11 cellular contexts compared by ENCODE assay signal in genomic region chr6:38443341-38443740, GRCh38.
DNase-seq lines count a peak whose midpoint lies in the region; ATAC-seq, FAIRE-seq and TF ChIP-seq lines count a peak whose summit lies in the region.
"Had no signal": no experiment of that assay in that cellular context is flagged by ENCODE, and none has a peak within 500 bp of the region (broad histone marks: within the 10 kb centered on the region; RNA-seq: fewer than 3 reads in every experiment).

No MANE protein-coding gene starts in this region.

- no peak for TF ChIP-seq RAD21 in GM12878 (IDR thresholded peaks at IDR 0.05; ENCODE audit: insufficient read depth, low read depth, low read length)

- H3K27ac ChIP-seq in GM12878 (ENCODE audit: control insufficient read depth, insufficient read depth) = no peak overlapping the region
- H3K27ac ChIP-seq: body of pancreas, KMS-11 had no signal

- CTCF ChIA-PET in GM12878 (lab: Yijun Ruan, JAX) = no interaction called here
- CTCF ChIA-PET in activated CD8-positive, alpha-beta T cell treated with anti-CD3 and anti-CD28 coated beads, Interleukin-2, amount 10 ng/mL, durations not matched to agents 7 days and 5 days (lab: Charles Lee) = no interaction called here

- RAD21 ChIA-PET in GM12878 (lab: Charles Lee; ENCODE audit: unreplicated experiment) = interaction anchor here (1.3 kb wide), 1 partner anchor 10 kb away, joined by 3 read pairs; no protein-coding TSS in a partner anchor

- 67% methylated on average over 3 of the region's 3 CpGs for WGBS in GM12878 (ENCODE audit: insufficient coverage, insufficient replicate concordance, low lambda C conversion rate, missing lambda C conversion rate)

- POLR2A ChIA-PET in GM12878 (lab: Charles Lee) = no interaction called here
- POLR2A ChIA-PET in activated CD8-positive, alpha-beta T cell treated with anti-CD3 and anti-CD28 coated beads, Interleukin-2, amount 10 ng/mL, durations not matched to agents 7 days and 5 days (lab: Charles Lee) = no interaction called here

- peaks cover 10% of the 10 kb centered on the region for H3K4me1 ChIP-seq in GM12878 (ENCODE audit: control insufficient read depth, insufficient read depth, low read length)
- H3K4me1 ChIP-seq: body of pancreas had no signal

- in situ Hi-C loops in GM12878 (cut with MboI) = no loop called here

- H3K4me1 Mint-ChIP-seq in activated CD8-positive, alpha-beta T cell treated with anti-CD3 and anti-CD28 coated beads, Interleukin-2, amount 10 ng/mL, durations not matched to agents 7 days and 5 days (ENCODE audit: low read depth) = peaks cover 11% of the 10 kb centered on the region

- TF ChIP-seq POLR2A in NB4 (IDR thresholded peaks at IDR 0.05; ENCODE audit: extremely low read depth, insufficient read length) = no peak
- TF ChIP-seq POLR2A in GM12878 (IDR thresholded peaks at IDR 0.05; ENCODE audit: low read depth, low read length) = no peak

- FAIRE-seq in GM12878 (lab: Jason Lieb, UNC) = no peak

- no peak for TF ChIP-seq CTCF in NB4 (IDR thresholded peaks at IDR 0.05; ENCODE audit: low read depth, low read length)
- no peak for TF ChIP-seq CTCF in GM12878 (IDR thresholded peaks at IDR 0.05 in 2 of 3, conservative IDR thresholded peaks at IDR 0.05 in 1 of 3; ENCODE audit: control insufficient read depth in 2 of 3, extremely low read depth in 1 of 3, insufficient read depth in 1 of 3, low read depth in 3 of 3, low read length in 3 of 3)

- no peaks in the 10 kb centered on the region for H3K27me3 Mint-ChIP-seq in activated CD8-positive, alpha-beta T cell treated with anti-CD3 and anti-CD28 coated beads, Interleukin-2, amount 10 ng/mL, durations not matched to agents 7 days and 5 days (ENCODE audit: low read depth)

- no peak overlapping the region for H3K9ac ChIP-seq in GM12878 (ENCODE audit: control insufficient read depth, insufficient read depth, low read length)
- H3K9ac ChIP-seq: KMS-11 had no signal

- H3K4me3 Mint-ChIP-seq in activated CD8-positive, alpha-beta T cell treated with anti-CD3 and anti-CD28 coated beads, Interleukin-2, amount 10 ng/mL, durations not matched to agents 7 days and 5 days = no peak overlapping the region

- H3K9me3 ChIP-seq in GM12878 (replicated peaks; ENCODE audit: control insufficient read depth, insufficient read depth, low read length) = no peaks in the 10 kb centered on the region
- H3K9me3 ChIP-seq: body of pancreas had no signal

- no peak overlapping the region for H3K27ac Mint-ChIP-seq in activated CD8-positive, alpha-beta T cell treated with anti-CD3 and anti-CD28 coated beads, Interleukin-2, amount 10 ng/mL, durations not matched to agents 7 days and 5 days

- H3K36me3 Mint-ChIP-seq in activated CD8-positive, alpha-beta T cell treated with anti-CD3 and anti-CD28 coated beads, Interleukin-2, amount 10 ng/mL, durations not matched to agents 7 days and 5 days (ENCODE audit: low read depth) = no peaks in the 10 kb centered on the region

- intact Hi-C loops in GM12878 (cut with micrococcal nuclease; ENCODE audit: unreplicated experiment) = no loop called here

- peak overlapping the region; percentile 31; the same call in 1 of the 2 replicates for H2AFZ ChIP-seq in GM12878 (ENCODE audit: control insufficient read depth, low read depth, low read length)

- no TSS peak for BruUV-seq in GM12878 (replicated peaks; lab: Mats Ljungman, UMichigan)

- no peak overlapping the region for H3K4me3 ChIP-seq in NB4 (ENCODE audit: low read depth, low read length)
- H3K4me3 ChIP-seq in GM12878 = no peak overlapping the region
- H3K4me3 ChIP-seq: body of pancreas had no signal

- H3K79me2 ChIP-seq in GM12878 (ENCODE audit: control insufficient read depth, insufficient read depth, low read length) = no peaks in the 10 kb centered on the region

- SMC1A ChIA-PET in GM12878 (lab: Charles Lee; ENCODE audit: uncharacterized antibody, unreplicated experiment) = interaction anchor here (0.6 to 1.3 kb wide), 2 partner anchors 42 to 92 kb away, joined by 3 read pairs; no protein-coding TSS in a partner anchor

- H3K27me3 ChIP-seq in GM12878 (replicated peaks in 1 of 2; ENCODE audit: control insufficient read depth in 2 of 2, insufficient read depth in 2 of 2, low read length in 1 of 2) = no peaks in the 10 kb centered on the region
- H3K27me3 ChIP-seq: body of pancreas had no signal

- H3K4me2 ChIP-seq in GM12878 (ENCODE audit: control insufficient read depth, insufficient read depth) = peak overlapping the region; percentile 7; the same call in 1 of the 2 replicates
- H3K4me2 ChIP-seq: KMS-11 had no signal

- no peak for ATAC-seq in GM12878
- ATAC-seq in GM21515 (IDR thresholded peaks at IDR 0.05; ENCODE audit: unreplicated experiment) = no peak
- no peak for ATAC-seq in activated CD8-positive, alpha-beta T cell treated with anti-CD3 and anti-CD28 coated beads, Interleukin-2, amount 10 ng/mL, durations not matched to agents 7 days and 5 days
- ATAC-seq in GM18907 (IDR thresholded peaks at IDR 0.05; ENCODE audit: unreplicated experiment) = no peak
- ATAC-seq: body of pancreas had no signal

- TF ChIP-seq EP300 in GM12878 (IDR thresholded peaks at IDR 0.05; ENCODE audit: borderline replicate concordance in 1 of 2, control insufficient read depth in 1 of 2, low read depth in 2 of 2, low read length in 2 of 2) = no peak

- DNase-seq in GDM1 (lab: John Stamatoyannopoulos, UW) = peak; percentile 40
- peak; percentile 78 for DNase-seq in NB4 (ENCODE audit: low read depth)
- no peak for DNase-seq in GM12878 (ENCODE audit: low read depth, low spot score)
- DNase-seq in myocyte (ENCODE audit: low read depth) = peak; percentile 47
- no peak for DNase-seq in activated CD8-positive, alpha-beta T cell treated with anti-CD3 and anti-CD28 coated beads, Interleukin-2, amount 10 ng/mL, durations not matched to agents 7 days and 5 days
- no peak for DNase-seq in T1000 (lab: John Stamatoyannopoulos, UW)
- DNase-seq: retina had no signal

- no peaks in the 10 kb centered on the region for H3K9me3 Mint-ChIP-seq in activated CD8-positive, alpha-beta T cell treated with anti-CD3 and anti-CD28 coated beads, Interleukin-2, amount 10 ng/mL, durations not matched to agents 7 days and 5 days (ENCODE audit: insufficient read depth)

- no peaks in the 10 kb centered on the region for H3K36me3 ChIP-seq in GM12878 (ENCODE audit: control insufficient read depth in 2 of 2, insufficient read depth in 2 of 2, low read length in 1 of 2)

- H4K20me1 ChIP-seq in GM12878 (ENCODE audit: control insufficient read depth, insufficient read depth) = no peaks in the 10 kb centered on the region

TF ChIP-seq in GM12878, 131 proteins besides CTCF, POLR2A, EP300 and RAD21:
- TF ChIP-seq SUZ12 (IDR thresholded peaks at IDR 0.05; ENCODE audit: unreplicated experiment) (no peak), RFX5 (IDR thresholded peaks at IDR 0.05; ENCODE audit: low read depth, low read length) (no peak), EED (IDR thresholded peaks at IDR 0.05; ENCODE audit: low read depth) (0 out of 2 replicates have a peak, but pooled peaks have one; percentile 40), MLLT1 (IDR thresholded peaks at IDR 0.05) (no peak), PAX5 (IDR thresholded peaks at IDR 0.05; ENCODE audit: borderline replicate concordance, low read depth, low read length) (no peak), RUNX3 (IDR thresholded peaks at IDR 0.05; ENCODE audit: low read length) (0 out of 2 replicates have a peak, but pooled peaks have one; percentile 12)

Comparison
In these comparisons a context has a peak if more than half of its experiments do, and no peak if none do; other contexts are left out.
1. DNase-seq: peak in GDM1 (single experiment), NB4 (single experiment) and myocyte (single experiment); none in GM12878 (single experiment), activated CD8-positive, alpha-beta T cell treated with anti-CD3 and anti-CD28 coated beads, Interleukin-2, amount 10 ng/mL, durations not matched to agents 7 days and 5 days (single experiment) and T1000 (single experiment).